In the genomic region with DNA sequence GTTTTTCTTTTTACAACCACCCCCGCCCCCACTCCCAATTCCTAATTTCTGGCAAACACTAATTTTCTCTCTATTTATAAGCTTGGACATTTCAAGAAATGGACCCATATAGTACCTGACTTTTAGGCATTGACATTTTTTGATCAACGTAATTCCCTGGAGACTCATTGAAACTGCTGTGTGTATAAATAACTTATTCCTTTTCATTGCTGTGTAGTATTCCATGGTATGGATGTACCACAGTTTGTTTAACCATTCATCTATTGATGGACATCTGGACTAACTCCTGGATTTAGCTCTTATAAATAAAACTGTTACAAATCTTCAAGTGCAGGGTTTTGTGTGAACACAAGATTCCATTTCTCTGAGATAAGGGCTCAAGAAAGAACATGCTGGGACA, we compare ENCODE assay signal across 33 cellular contexts. TPM values are rescaled to one million over a fixed set of nuclear protein-coding genes. Genes with fewer than 3 reads are reported as not detected.
"Had no signal": no experiment of that assay in that cellular context is flagged by ENCODE, and none has a peak within 500 bp of the region (broad histone marks: within the 10 kb centered on the region; RNA-seq: fewer than 3 reads in every experiment).

No MANE protein-coding gene starts in this region.

- DNase-seq: activated effector memory CD4-positive, alpha-beta T cell treated with anti-CD3 and anti-CD28 coated beads, Interleukin-2, amount 50 U/mL, for 16 hours; activated effector memory CD4-positive, alpha-beta T cell treated with Interleukin-2 at 50 U/mL for 16 hours; activated gamma-delta T cell; activated gamma-delta T cell treated with Interleukin-2 at 50 U/mL for 16 hours; activated naive CD4-positive, alpha-beta T cell; activated naive CD4-positive, alpha-beta T cell treated with anti-CD3 and anti-CD28 coated beads for 36 hours; activated naive CD4-positive, alpha-beta T cell treated with anti-CD3 and anti-CD28 coated beads, Interleukin-2, amount 10 ng/mL, durations not matched to agents 7 days and 5 days; activated naive CD4-positive, alpha-beta T cell treated with anti-CD3 and anti-CD28 coated beads, Interleukin-2, amount 50 U/mL, for 16 hours; activated naive CD4-positive, alpha-beta T cell treated with Interleukin-2 at 50 U/mL for 16 hours; activated naive CD8-positive, alpha-beta T cell treated with anti-CD3 and anti-CD28 coated beads for 36 hours; activated naive CD8-positive, alpha-beta T cell treated with anti-CD3 and anti-CD28 coated beads, Interleukin-2, amount 10 ng/mL, durations not matched to agents 7 days and 5 days; activated naive CD8-positive, alpha-beta T cell treated with anti-CD3 and anti-CD28 coated beads, Interleukin-2, amount 50 U/mL, for 24 hours; activated T-cell treated with anti-CD3 and anti-CD28 coated beads, Interleukin-2, amount 50 U/mL, for 4 hours; activated T-cell treated with anti-CD3 and anti-CD28 coated beads, Interleukin-2, amount 50 U/mL, for 48 hours; activated T-cell treated with anti-CD3 and anti-CD28 coated beads, Interleukin-2, amount 50 U/mL, for 72 hours; adrenal gland; amniotic stem cell; aorta; body of pancreas; brain microvascular endothelial cell; central memory CD4-positive, alpha-beta T cell; cerebellar nuclear complex had no signal

- H3K27me3 ChIP-seq: adrenal gland, ascending aorta, body of pancreas, brain microvascular endothelial cell, breast epithelium, cardiac muscle cell had no signal

- FAIRE-seq: astrocyte, bronchial epithelial cell, colon had no signal

- H3K27ac ChIP-seq: adrenal gland, ascending aorta, body of pancreas, brain microvascular endothelial cell, breast epithelium, cardiac muscle cell had no signal

- H3K4me1 ChIP-seq: adrenal gland, ascending aorta, body of pancreas, breast epithelium had no signal

- ATAC-seq: activated naive CD4-positive, alpha-beta T cell treated with anti-CD3 and anti-CD28 coated beads, Interleukin-2, amount 50 U/mL, for 72 hours; activated naive CD8-positive, alpha-beta T cell treated with anti-CD3 and anti-CD28 coated beads, Interleukin-2, amount 50 U/mL, for 24 hours; activated T-cell treated with anti-CD3 and anti-CD28 coated beads, Interleukin-2, amount 50 U/mL, for 4 hours; activated T-cell treated with anti-CD3 and anti-CD28 coated beads, Interleukin-2, amount 50 U/mL, for 72 hours; activated T-helper 17 cell treated with anti-CD3 and anti-CD28 coated beads, Interleukin-2, amount 50 U/mL, for 72 hours; body of pancreas had no signal

- H3K9me3 ChIP-seq: adrenal gland, body of pancreas had no signal

- H3K36me3 ChIP-seq: adrenal gland, ascending aorta, brain microvascular endothelial cell, breast epithelium, cardiac muscle cell had no signal

- H3K4me3 ChIP-seq: adrenal gland, ascending aorta, body of pancreas, breast epithelium, cardiac muscle cell had no signal

RNA-seq across cellular contexts. Expression of gene RBFOX1, which starts 47.1 kb away (rescaled TPM):
- total RNA-seq: activated naive CD4-positive, alpha-beta T cell treated with anti-CD3 and anti-CD28 coated beads for 36 hours; activated naive CD4-positive, alpha-beta T cell treated with anti-CD3 and anti-CD28 coated beads, Interleukin-2, amount 50 U/mL, for 72 hours; activated naive CD8-positive, alpha-beta T cell treated with anti-CD3 and anti-CD28 coated beads for 36 hours; activated naive CD8-positive, alpha-beta T cell treated with anti-CD3 and anti-CD28 coated beads, Interleukin-2, amount 10 ng/mL, durations not matched to agents 7 days and 5 days; activated T-cell treated with anti-CD3 and anti-CD28 coated beads, Interleukin-2, amount 50 U/mL, for 4 hours; activated T-cell treated with anti-CD3 and anti-CD28 coated beads, Interleukin-2, amount 50 U/mL, for 72 hours; activated T-helper 1 cell treated with anti-CD3 and anti-CD28 coated beads, Interleukin-12 subunit alpha, Interleukin-12 subunit beta, Interleukin-2, Interleukin-4 antibody, amounts not matched to agents 30 ng/mL and 10 ng/mL and 1 ng/mL, durations not matched to agents 14 hours and 24 hours and 36 hours; activated T-helper 17 cell treated with anti-CD3 and anti-CD28 coated beads, Interleukin-2, amount 50 U/mL, for 72 hours; activated T-helper 2 cell treated with anti-CD3 and anti-CD28 coated beads, Interferon-gamma antibody, Interleukin-2, Interleukin-4, amounts not matched to agents 10 μg/mL and 5 μg/mL and 100 μg/mL, durations not matched to agents 14 hours and 24 hours and 36 hours; aorta; ascending aorta; body of pancreas; bronchial epithelial cell; chondrocyte had no signal
